1 cellular context compared by ENCODE assay signal in the genomic region with DNA sequence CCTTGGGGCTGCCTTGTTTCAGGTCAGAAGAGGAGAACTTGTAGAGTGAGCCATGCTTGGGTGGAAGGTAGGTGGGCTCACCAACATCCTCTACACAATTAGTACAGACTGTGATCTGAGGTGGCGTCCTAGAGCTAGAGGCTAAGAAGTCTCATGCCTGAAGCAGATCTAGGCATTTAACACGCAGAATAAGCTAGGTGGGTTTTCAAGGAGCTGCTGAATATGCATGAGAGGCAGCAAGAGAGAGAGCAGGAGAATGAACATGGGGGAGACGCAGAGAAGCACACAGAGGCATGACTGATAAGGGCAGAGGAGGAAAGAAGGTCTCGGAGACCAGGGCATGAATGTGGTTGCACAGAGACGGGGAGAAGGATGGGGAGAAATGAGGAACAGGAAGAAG.
TF ChIP-seq lines count a peak whose summit lies in the region.

No MANE protein-coding gene starts in this region.

TF ChIP-seq in neural cell, 6 proteins besides CTCF, POLR2A, EP300 and RAD21 (continued from another document):
- TF ChIP-seq REST (IDR thresholded peaks at IDR 0.05; ENCODE audit: borderline replicate concordance) (no peak), MXI1 (conservative IDR thresholded peaks at IDR 0.05; ENCODE audit: poor library complexity, severe bottlenecking) (no peak)
